Comparison of ENCODE assay signal across 34 cellular contexts in the genomic region with DNA sequence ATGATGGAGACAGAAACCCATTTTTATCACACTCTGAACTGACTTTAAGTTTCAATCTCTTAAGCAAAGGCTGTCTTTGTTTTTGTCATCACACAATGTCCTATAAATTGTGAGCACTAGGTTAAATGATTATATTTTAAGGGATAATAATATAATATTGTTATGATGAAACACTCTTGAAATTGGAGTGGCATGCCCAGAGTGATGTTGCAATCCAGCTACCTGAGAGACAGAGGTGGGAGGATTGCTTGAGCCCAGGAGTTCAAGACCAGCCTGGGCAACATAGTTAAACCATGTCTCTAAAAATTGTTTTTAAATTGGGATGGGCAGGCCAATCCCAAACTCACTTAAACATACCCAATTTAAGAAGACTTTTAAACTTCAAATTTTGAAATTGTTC.
"Had no signal": no experiment of that assay in that cellular context is flagged by ENCODE, and none has a peak within 500 bp of the region (broad histone marks: within the 10 kb centered on the region; RNA-seq: fewer than 3 reads in every experiment).

No MANE protein-coding gene starts in this region.

- H3K9me3 ChIP-seq: MG63 had no signal

- H3K4me3 ChIP-seq: MG63 had no signal

- H3K36me3 ChIP-seq: MG63 had no signal

- DNase-seq: Karpas-422, Kasumi-1, MG63, MM.1S, MV-4-11, NCI-H1048, NCI-H1092, NCI-H1092 treated with DMSO at 0.1 percent for 48 hours, NCI-H1105, NCI-H1105 treated with DMSO at 0.1 percent for 48 hours, NCI-H1417, NCI-H1417 treated with DMSO at 0.1 percent for 48 hours, NCI-H1436, NCI-H1436 treated with DMSO at 0.1 percent for 48 hours, NCI-H146, NCI-H1694, NCI-H1694 treated with DMSO at 0.1 percent for 48 hours, NCI-H187, NCI-H187 treated with DMSO at 0.1 percent for 48 hours, NCI-H1930, NCI-H2029, NCI-H2029 treated with DMSO at 0.1 percent for 48 hours, NCI-H2081, NCI-H2081 treated with DMSO at 0.1 percent for 48 hours, NCI-H2107, NCI-H2171, NCI-H2171 treated with DMSO at 0.1 percent for 48 hours, NCI-H2227 treated with DMSO at 0.1 percent for 48 hours, NCI-H345, NCI-H446, NCI-H446 treated with DMSO at 0.1 percent for 48 hours, NCI-H510A, NCI-H510A treated with DMSO at 0.1 percent for 48 hours, NCI-H524 had no signal

- H3K27me3 ChIP-seq: MG63 had no signal
